8 cellular contexts compared by ENCODE assay signal in the genomic region with DNA sequence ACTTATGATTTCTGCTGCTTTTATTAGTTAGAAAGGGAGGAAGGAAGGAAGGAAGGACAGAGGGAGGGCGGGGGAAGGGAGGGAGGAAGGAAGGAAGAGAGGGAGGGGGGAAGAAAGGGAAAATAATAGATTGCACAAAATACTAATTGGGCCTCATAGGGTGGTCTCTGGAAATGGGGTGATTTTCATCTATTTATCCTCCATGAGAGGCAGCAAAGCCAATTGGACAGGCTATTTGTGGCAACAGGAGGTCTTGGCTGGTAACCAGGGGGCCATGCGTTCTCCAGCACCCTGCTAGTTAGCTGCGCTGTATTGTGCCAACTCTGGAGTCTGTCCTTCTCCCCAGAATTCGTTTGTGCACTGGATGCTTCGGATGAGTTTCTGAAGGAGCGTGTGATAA.
"Had no signal": no experiment of that assay in that cellular context is flagged by ENCODE, and none has a peak within 500 bp of the region (broad histone marks: within the 10 kb centered on the region; RNA-seq: fewer than 3 reads in every experiment).

No MANE protein-coding gene starts in this region.

- H3K4me2 ChIP-seq: KMS-11 had no signal

- H3K9ac ChIP-seq: GM23248, KMS-11 had no signal

- H3K4me3 ChIP-seq: GM23248 had no signal

- H3K4me3 Mint-ChIP-seq: IgD-negative memory B cell had no signal

- H3K27ac ChIP-seq: GM23248, KMS-11 had no signal

- H2AFZ ChIP-seq: GM23248 had no signal

- FAIRE-seq: HTR-8/SVneo had no signal

- DNase-seq: GM23248, GOT3, H7, HCEC 1CT, KBM-7 had no signal

- H3K27ac Mint-ChIP-seq: IgD-negative memory B cell had no signal
